In the genomic region with DNA sequence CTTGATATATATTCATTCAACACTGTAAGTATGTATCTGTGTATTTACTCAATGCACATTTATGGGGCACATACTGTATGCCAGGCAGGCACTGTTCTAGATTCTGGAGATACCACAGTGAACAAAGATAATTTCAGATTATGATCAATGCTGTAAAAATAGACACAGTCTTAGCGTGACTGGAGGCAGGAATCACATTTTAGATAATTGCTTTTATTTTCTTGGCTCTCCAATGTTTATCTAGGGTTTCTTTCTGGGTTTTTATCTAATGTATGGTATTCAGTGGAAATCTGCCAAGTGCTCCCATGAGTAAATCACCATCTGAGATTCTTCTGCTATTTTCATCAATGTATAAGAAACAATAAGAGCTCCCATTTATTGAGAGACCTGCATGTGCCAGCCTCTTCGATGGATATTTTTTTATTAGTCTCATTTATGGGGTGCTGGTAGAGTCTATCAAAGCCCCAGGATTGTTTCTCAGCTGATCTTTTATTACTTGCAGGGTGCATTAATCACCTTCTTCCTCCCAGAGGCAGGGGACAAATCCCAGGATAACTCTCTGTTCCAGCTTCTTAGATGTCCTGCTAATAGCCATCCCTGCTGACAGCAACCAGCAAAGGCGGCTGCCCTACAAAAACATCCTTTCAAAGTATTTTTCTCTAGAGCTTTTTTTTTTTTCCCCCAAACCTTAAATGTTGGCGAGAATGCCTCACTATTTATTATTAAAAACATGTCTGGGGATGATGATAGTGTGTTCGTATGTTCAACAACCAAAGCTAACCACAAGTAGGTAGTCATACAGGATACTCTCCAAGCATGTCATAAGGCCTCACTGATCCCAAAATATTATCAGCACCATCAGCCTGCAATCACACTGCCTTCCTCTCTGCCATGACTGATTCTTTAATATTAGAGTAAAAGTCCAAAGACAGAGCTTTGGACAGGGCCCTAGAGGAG, we compare ENCODE assay signal across 13 cellular contexts.
DNase-seq lines count a peak whose midpoint lies in the region; FAIRE-seq and TF ChIP-seq lines count a peak whose summit lies in the region.
"Had no signal": no experiment of that assay in that cellular context is flagged by ENCODE, and none has a peak within 500 bp of the region (broad histone marks: within the 10 kb centered on the region; RNA-seq: fewer than 3 reads in every experiment).

No MANE protein-coding gene starts in this region.

- H2AFZ ChIP-seq in endothelial cell of umbilical vein (ENCODE audit: low read depth, low read length) (no peak overlapping the region), osteoblast (ENCODE audit: low read length) (no peak overlapping the region)

- H3K4me2 ChIP-seq in endothelial cell of umbilical vein (ENCODE audit: insufficient read depth, low read length) (peak overlapping the region; percentile 23), osteoblast (ENCODE audit: insufficient read depth, low read length) (peak overlapping the region; percentile 52)

- H3K79me2 ChIP-seq in endothelial cell of umbilical vein (ENCODE audit: control insufficient read depth, insufficient read depth, low read length) (no peaks in the 10 kb centered on the region), osteoblast (ENCODE audit: insufficient read depth, low read length) (no peaks in the 10 kb centered on the region)

- no peak for TF ChIP-seq POLR2A in endothelial cell of umbilical vein (IDR thresholded peaks at IDR 0.05; ENCODE audit: low read depth, low read length)

- H3K9me1 ChIP-seq in endothelial cell of umbilical vein (replicated peaks; ENCODE audit: control insufficient read depth, extremely low read depth, insufficient read depth, low read length): no peaks in the 10 kb centered on the region

- no peaks in the 10 kb centered on the region for H3K9me3 ChIP-seq in endothelial cell of umbilical vein (replicated peaks; ENCODE audit: control insufficient read depth, insufficient read depth, low read length)
- no peaks in the 10 kb centered on the region for H3K9me3 ChIP-seq in osteoblast (ENCODE audit: low read depth, low read length)

- no peak for TF ChIP-seq CTCF in endothelial cell of umbilical vein (IDR thresholded peaks at IDR 0.05; ENCODE audit: extremely low read depth in 1 of 2, insufficient read depth in 1 of 2, low read depth in 1 of 2, low read length in 2 of 2)
- no peak for TF ChIP-seq CTCF in osteoblast (IDR thresholded peaks at IDR 0.05; ENCODE audit: extremely low read depth, low read depth, low read length)

- H3K27ac ChIP-seq in endothelial cell of umbilical vein (ENCODE audit: insufficient read depth, low read depth, low read length): peak overlapping the region; percentile 92
- H3K27ac ChIP-seq in osteoblast (ENCODE audit: low read depth, low read length): peak overlapping the region; percentile 97

- BruUV-seq in endothelial cell of umbilical vein (replicated peaks; lab: Mats Ljungman, UMichigan): no TSS peak

- dilution Hi-C loops in endothelial cell of umbilical vein (cut with MboI; ENCODE audit: extremely low pct_ligation_motif_present, low sequenced_read_pairs): loop anchor here (10.0 kb wide), 1 partner anchor 239 kb away; no protein-coding TSS in a partner anchor

- H3K9ac ChIP-seq in endothelial cell of umbilical vein (replicated peaks; ENCODE audit: extremely low read depth, insufficient read depth, low read length): peak overlapping the region; percentile 70

- CTCF ChIA-PET in endothelial cell of umbilical vein (lab: Charles Lee): interaction anchor here (0.9 to 2.0 kb wide), 9 partner anchors 8 to 230 kb away, joined by 3 to 12 read pairs (median 4); no protein-coding TSS in a partner anchor

- peak; percentile 84 for FAIRE-seq in RCC 7860 (lab: Jason Lieb, UNC)
- no peak for FAIRE-seq in endothelial cell of umbilical vein (lab: Jason Lieb, UNC)

- POLR2A ChIA-PET in endothelial cell of umbilical vein (lab: Charles Lee): interaction anchor here (0.7 to 1.6 kb wide), 7 partner anchors 10 to 686 kb away, joined by 3 to 6 read pairs (median 3); a partner anchor contains a TSS

- H3K36me3 ChIP-seq in endothelial cell of umbilical vein (ENCODE audit: control insufficient read depth in 2 of 2, extremely low read depth in 1 of 2, insufficient read depth in 2 of 2, low read length in 2 of 2): no peaks in the 10 kb centered on the region
- no peaks in the 10 kb centered on the region for H3K36me3 ChIP-seq in osteoblast (ENCODE audit: insufficient read depth, low read length)

- peaks cover 46% of the 10 kb centered on the region for H3K4me1 ChIP-seq in endothelial cell of umbilical vein (ENCODE audit: control insufficient read depth, extremely low read depth, insufficient read depth, low read length)
- peaks cover 50% of the 10 kb centered on the region for H3K4me1 ChIP-seq in osteoblast (ENCODE audit: insufficient read depth, low read length)

- DNase-seq in EL (peak; percentile 91), RCC 7860 (ENCODE audit: low spot score) (peak; percentile 72), endothelial cell of umbilical vein (ENCODE audit: low read depth, low spot score) (peak; percentile 68), osteoblast (ENCODE audit: insufficient read length, low spot score, missing footprints) (peak; percentile 85), NCI-H2196 treated with DMSO at 0.1 percent for 48 hours (lab: John Stamatoyannopoulos, UW; ENCODE audit: unreplicated experiment) (no peak), NCI-H187 (lab: John Stamatoyannopoulos, UW) (no peak)
- no peak for DNase-seq in activated effector memory CD4-positive, alpha-beta T cell treated with Interleukin-2 at 50 U/mL for 16 hours
- DNase-seq in activated CD4-positive, alpha-beta T cell treated with anti-CD3 and anti-CD28 coated beads, Interleukin-2, amount 50 U/mL, for 48 hours: no peak
- DNase-seq: activated gamma-delta T cell, Caco-2, caudate nucleus, NCI-H146 had no signal

- intact Hi-C loops in endothelial cell of umbilical vein (cut with micrococcal nuclease): loop anchor here (1.0 to 2.0 kb wide), 2 partner anchors 101 to 233 kb away; no protein-coding TSS in a partner anchor

- H3K27me3 ChIP-seq in endothelial cell of umbilical vein (ENCODE audit: control insufficient read depth in 2 of 2, insufficient read depth in 2 of 2, low read length in 2 of 2): no peaks in the 10 kb centered on the region
- no peaks in the 10 kb centered on the region for H3K27me3 ChIP-seq in osteoblast (ENCODE audit: insufficient read depth, low read length)

- H3K4me3 ChIP-seq in endothelial cell of umbilical vein (replicated peaks in 1 of 3; ENCODE audit: insufficient read depth in 1 of 3, low read depth in 1 of 3, low read length in 3 of 3) (no peak overlapping the region), osteoblast (ENCODE audit: insufficient read depth, low read length) (no peak overlapping the region)
- H3K4me3 ChIP-seq: skin epidermis had no signal

- H4K20me1 ChIP-seq in endothelial cell of umbilical vein (replicated peaks; ENCODE audit: control insufficient read depth, extremely low read depth, insufficient read depth, low read length): no peaks in the 10 kb centered on the region
- H4K20me1 ChIP-seq in osteoblast (ENCODE audit: insufficient read depth, low read length): no peaks in the 10 kb centered on the region

TF ChIP-seq in endothelial cell of umbilical vein, 7 proteins besides CTCF, POLR2A, EP300 and RAD21:
- TF ChIP-seq MYC (IDR thresholded peaks at IDR 0.05; ENCODE audit: low read depth, low read length): no peak
- peak; percentile 41 for TF ChIP-seq FOS (IDR thresholded peaks at IDR 0.05; ENCODE audit: borderline replicate concordance, insufficient read depth, low read length)
- TF ChIP-seq POLR2AphosphoS5 (IDR thresholded peaks at IDR 0.05; ENCODE audit: insufficient read depth, low read depth, low read length): no peak
- TF ChIP-seq JUN (IDR thresholded peaks at IDR 0.05; ENCODE audit: borderline replicate concordance, insufficient read depth, insufficient read length, low read depth): peak; percentile 20
- peak; percentile 96 for TF ChIP-seq GATA2 (IDR thresholded peaks at IDR 0.05; ENCODE audit: insufficient read depth, insufficient read length, low read depth, low read length)

Comparison
In these comparisons a context has a peak if more than half of its experiments do, and no peak if none do; other contexts are left out.
1. DNase-seq: peak in EL (single experiment), RCC 7860 (single experiment), endothelial cell of umbilical vein (single experiment) and osteoblast (single experiment); none in activated effector memory CD4-positive, alpha-beta T cell treated with Interleukin-2 at 50 U/mL for 16 hours (single experiment), NCI-H2196 treated with DMSO at 0.1 percent for 48 hours (single experiment), activated CD4-positive, alpha-beta T cell treated with anti-CD3 and anti-CD28 coated beads, Interleukin-2, amount 50 U/mL, for 48 hours (0 of 2) and NCI-H187 (0 of 2).